Comparison of ENCODE assay signal across 1 cellular context in the genomic region with DNA sequence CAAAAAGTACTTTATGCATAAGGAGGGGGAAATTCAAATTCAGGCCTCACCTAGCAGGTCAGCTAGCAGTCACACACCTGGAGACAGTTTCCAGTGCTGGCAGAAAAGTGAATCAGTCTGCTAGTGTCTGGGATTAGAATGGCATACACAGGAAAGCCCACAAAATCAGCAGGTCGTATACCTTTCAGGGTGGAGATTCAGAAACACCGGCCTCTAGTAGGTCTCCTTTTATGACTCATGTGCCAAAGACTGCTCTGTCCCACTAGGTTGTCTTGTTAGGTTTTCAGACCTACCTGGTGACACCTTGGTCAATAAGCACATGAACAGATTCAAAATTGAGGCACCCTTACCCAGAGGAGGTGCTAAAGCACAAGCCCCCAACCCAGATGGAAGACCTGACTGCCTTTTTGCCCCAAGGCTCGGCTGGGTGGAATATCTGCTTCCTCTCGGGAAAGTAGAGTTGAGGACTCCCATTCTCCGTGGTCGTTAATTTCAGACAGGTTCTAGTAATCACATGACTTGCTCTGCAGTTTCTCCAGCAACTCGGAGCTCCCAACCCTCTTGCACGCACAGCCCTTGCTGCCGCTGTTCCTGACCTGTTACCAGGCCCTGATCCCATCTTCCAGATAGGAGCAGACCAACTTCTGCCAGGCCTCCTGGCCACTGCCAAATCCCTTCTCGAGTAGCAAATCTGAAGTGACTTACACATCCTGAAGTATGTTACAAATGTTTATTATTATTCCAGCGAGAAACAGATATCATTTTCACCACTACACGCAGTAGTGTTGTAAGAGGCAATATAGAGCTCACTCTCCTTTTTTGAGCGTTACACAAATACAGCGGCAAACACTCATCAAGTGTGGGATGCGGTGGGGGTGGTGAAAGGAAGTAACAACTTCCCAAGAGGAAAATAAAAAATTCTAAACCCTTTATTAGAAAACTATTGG.
TF ChIP-seq lines count a peak whose summit lies in the region.

No MANE protein-coding gene starts in this region.

TF ChIP-seq in GM23338, 12 proteins besides CTCF, POLR2A, EP300 and RAD21 (continued from another document):
- TF ChIP-seq, protein P1, sequence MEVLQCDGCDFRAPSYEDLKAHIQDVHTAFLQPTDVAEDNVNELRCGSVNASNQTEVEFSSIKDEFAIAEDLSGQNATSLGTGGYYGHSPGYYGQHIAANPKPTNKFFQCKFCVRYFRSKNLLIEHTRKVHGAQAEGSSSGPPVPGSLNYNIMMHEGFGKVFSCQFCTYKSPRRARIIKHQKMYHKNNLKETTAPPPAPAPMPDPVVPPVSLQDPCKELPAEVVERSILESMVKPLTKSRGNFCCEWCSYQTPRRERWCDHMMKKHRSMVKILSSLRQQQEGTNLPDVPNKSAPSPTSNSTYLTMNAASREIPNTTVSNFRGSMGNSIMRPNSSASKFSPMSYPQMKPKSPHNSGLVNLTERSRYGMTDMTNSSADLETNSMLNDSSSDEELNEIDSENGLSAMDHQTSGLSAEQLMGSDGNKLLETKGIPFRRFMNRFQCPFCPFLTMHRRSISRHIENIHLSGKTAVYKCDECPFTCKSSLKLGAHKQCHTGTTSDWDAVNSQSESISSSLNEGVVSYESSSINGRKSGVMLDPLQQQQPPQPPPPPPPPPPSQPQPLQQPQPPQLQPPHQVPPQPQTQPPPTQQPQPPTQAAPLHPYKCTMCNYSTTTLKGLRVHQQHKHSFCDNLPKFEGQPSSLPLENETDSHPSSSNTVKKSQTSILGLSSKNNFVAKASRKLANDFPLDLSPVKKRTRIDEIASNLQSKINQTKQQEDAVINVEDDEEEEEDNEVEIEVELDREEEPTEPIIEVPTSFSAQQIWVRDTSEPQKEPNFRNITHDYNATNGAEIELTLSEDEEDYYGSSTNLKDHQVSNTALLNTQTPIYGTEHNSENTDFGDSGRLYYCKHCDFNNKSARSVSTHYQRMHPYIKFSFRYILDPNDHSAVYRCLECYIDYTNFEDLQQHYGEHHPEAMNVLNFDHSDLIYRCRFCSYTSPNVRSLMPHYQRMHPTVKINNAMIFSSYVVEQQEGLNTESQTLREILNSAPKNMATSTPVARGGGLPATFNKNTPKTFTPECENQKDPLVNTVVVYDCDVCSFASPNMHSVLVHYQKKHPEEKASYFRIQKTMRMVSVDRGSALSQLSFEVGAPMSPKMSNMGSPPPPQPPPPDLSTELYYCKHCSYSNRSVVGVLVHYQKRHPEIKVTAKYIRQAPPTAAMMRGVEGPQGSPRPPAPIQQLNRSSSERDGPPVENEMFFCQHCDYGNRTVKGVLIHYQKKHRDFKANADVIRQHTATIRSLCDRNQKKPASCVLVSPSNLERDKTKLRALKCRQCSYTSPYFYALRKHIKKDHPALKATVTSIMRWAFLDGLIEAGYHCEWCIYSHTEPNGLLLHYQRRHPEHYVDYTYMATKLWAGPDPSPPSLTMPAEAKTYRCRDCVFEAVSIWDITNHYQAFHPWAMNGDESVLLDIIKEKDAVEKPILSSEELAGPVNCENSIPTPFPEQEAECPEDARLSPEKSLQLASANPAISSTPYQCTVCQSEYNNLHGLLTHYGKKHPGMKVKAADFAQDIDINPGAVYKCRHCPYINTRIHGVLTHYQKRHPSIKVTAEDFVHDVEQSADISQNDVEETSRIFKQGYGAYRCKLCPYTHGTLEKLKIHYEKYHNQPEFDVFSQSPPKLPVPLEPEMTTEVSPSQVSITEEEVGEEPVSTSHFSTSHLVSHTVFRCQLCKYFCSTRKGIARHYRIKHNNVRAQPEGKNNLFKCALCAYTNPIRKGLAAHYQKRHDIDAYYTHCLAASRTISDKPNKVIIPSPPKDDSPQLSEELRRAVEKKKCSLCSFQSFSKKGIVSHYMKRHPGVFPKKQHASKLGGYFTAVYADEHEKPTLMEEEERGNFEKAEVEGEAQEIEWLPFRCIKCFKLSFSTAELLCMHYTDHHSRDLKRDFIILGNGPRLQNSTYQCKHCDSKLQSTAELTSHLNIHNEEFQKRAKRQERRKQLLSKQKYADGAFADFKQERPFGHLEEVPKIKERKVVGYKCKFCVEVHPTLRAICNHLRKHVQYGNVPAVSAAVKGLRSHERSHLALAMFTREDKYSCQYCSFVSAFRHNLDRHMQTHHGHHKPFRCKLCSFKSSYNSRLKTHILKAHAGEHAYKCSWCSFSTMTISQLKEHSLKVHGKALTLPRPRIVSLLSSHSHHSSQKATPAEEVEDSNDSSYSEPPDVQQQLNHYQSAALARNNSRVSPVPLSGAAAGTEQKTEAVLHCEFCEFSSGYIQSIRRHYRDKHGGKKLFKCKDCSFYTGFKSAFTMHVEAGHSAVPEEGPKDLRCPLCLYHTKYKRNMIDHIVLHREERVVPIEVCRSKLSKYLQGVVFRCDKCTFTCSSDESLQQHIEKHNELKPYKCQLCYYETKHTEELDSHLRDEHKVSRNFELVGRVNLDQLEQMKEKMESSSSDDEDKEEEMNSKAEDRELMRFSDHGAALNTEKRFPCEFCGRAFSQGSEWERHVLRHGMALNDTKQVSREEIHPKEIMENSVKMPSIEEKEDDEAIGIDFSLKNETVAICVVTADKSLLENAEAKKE (CRISPR knock-in tag; IDR thresholded peaks at IDR 0.05), result no peak
- TF ChIP-seq, protein P2, sequence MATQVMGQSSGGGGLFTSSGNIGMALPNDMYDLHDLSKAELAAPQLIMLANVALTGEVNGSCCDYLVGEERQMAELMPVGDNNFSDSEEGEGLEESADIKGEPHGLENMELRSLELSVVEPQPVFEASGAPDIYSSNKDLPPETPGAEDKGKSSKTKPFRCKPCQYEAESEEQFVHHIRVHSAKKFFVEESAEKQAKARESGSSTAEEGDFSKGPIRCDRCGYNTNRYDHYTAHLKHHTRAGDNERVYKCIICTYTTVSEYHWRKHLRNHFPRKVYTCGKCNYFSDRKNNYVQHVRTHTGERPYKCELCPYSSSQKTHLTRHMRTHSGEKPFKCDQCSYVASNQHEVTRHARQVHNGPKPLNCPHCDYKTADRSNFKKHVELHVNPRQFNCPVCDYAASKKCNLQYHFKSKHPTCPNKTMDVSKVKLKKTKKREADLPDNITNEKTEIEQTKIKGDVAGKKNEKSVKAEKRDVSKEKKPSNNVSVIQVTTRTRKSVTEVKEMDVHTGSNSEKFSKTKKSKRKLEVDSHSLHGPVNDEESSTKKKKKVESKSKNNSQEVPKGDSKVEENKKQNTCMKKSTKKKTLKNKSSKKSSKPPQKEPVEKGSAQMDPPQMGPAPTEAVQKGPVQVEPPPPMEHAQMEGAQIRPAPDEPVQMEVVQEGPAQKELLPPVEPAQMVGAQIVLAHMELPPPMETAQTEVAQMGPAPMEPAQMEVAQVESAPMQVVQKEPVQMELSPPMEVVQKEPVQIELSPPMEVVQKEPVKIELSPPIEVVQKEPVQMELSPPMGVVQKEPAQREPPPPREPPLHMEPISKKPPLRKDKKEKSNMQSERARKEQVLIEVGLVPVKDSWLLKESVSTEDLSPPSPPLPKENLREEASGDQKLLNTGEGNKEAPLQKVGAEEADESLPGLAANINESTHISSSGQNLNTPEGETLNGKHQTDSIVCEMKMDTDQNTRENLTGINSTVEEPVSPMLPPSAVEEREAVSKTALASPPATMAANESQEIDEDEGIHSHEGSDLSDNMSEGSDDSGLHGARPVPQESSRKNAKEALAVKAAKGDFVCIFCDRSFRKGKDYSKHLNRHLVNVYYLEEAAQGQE (IDR thresholded peaks at IDR 0.05; ENCODE audit: unreplicated experiment), result no peak
- no peak for TF ChIP-seq STAT1 (IDR thresholded peaks at IDR 0.05; ENCODE audit: unreplicated experiment)
- TF ChIP-seq CREB1 (CRISPR knock-in tag; IDR thresholded peaks at IDR 0.05; ENCODE audit: low read depth), result no peak
- no peak for TF ChIP-seq EZH2phosphoT487 (IDR thresholded peaks at IDR 0.05; ENCODE audit: unreplicated experiment)
- TF ChIP-seq EZH2 (IDR thresholded peaks at IDR 0.05; ENCODE audit: low read depth, unreplicated experiment), result no peak
- no peak for TF ChIP-seq ZNF114 (CRISPR knock-in tag; IDR thresholded peaks at IDR 0.05)
- TF ChIP-seq JUNB (IDR thresholded peaks at IDR 0.05; ENCODE audit: unreplicated experiment), result no peak
- TF ChIP-seq NANOG (IDR thresholded peaks at IDR 0.05; ENCODE audit: borderline replicate concordance), result no peak
- TF ChIP-seq, protein P3, sequence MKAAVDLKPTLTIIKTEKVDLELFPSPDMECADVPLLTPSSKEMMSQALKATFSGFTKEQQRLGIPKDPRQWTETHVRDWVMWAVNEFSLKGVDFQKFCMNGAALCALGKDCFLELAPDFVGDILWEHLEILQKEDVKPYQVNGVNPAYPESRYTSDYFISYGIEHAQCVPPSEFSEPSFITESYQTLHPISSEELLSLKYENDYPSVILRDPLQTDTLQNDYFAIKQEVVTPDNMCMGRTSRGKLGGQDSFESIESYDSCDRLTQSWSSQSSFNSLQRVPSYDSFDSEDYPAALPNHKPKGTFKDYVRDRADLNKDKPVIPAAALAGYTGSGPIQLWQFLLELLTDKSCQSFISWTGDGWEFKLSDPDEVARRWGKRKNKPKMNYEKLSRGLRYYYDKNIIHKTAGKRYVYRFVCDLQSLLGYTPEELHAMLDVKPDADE (IDR thresholded peaks at IDR 0.05), result no peak
